In genomic region chr11:108593910-108594434, GRCh38 we compare ENCODE assay signal across 8 cellular contexts. TPM values are rescaled to one million over a fixed set of nuclear protein-coding genes. Genes with fewer than 3 reads are reported as not detected.
A peak's percentile ranks its signal among the peaks of the same experiment; 100 is the strongest.
DNase-seq lines count a peak whose midpoint lies in the region; ATAC-seq and TF ChIP-seq lines count a peak whose summit lies in the region.

No MANE protein-coding gene starts in this region.

- no peak for ATAC-seq in left ventricle myocardium superior
- ATAC-seq in HG03442 (IDR thresholded peaks at IDR 0.05; ENCODE audit: unreplicated experiment) = no peak

- TF ChIP-seq CTCF in left ventricle myocardium inferior (IDR thresholded peaks at IDR 0.05; ENCODE audit: borderline replicate concordance) (no peak), breast epithelium (IDR thresholded peaks at IDR 0.05) (no peak), vagina (IDR thresholded peaks at IDR 0.05) (no peak)

- peaks cover 26% of the 10 kb centered on the region for H3K27me3 ChIP-seq in left ventricle myocardium inferior (ENCODE audit: low read depth)
- H3K27me3 ChIP-seq in breast epithelium = no peaks in the 10 kb centered on the region
- H3K27me3 ChIP-seq in mononuclear cell (ENCODE audit: insufficient read depth, low read length) = peaks cover 16% of the 10 kb centered on the region
- H3K27me3 ChIP-seq in vagina = no peaks in the 10 kb centered on the region

- TF ChIP-seq POLR2A in breast epithelium (IDR thresholded peaks at IDR 0.05) (no peak), vagina (IDR thresholded peaks at IDR 0.05) (no peak)

- intact Hi-C loops in left ventricle myocardium inferior (cut with micrococcal nuclease) (no loop called here), left ventricle myocardium superior (cut with micrococcal nuclease) (no loop called here), breast epithelium (cut with DNase I; ENCODE audit: low total_unique reads) (no loop called here), vagina (cut with DNase I) (no loop called here), posterior vena cava (cut with DNase I) (no loop called here)

- no peak for DNase-seq in left ventricle myocardium inferior
- no peak for DNase-seq in left ventricle myocardium superior
- DNase-seq in breast epithelium (ENCODE audit: low spot score in 2 of 2) = no peak
- DNase-seq in vagina (ENCODE audit: extremely low spot score in 2 of 2) = no peak
- DNase-seq in posterior vena cava (ENCODE audit: low spot score) = no peak
- DNase-seq in AG08396 (ENCODE audit: low spot score) = no peak

- H3K4me3 ChIP-seq in left ventricle myocardium inferior (peak overlapping the region; percentile 76), breast epithelium (peak overlapping the region; percentile 64 to 85 (median 74)), mononuclear cell (ENCODE audit: low read length) (peak overlapping the region; percentile 72), vagina (peak overlapping the region; percentile 56 to 68)

- H3K36me3 ChIP-seq in left ventricle myocardium inferior = no peaks in the 10 kb centered on the region
- no peaks in the 10 kb centered on the region for H3K36me3 ChIP-seq in breast epithelium
- no peaks in the 10 kb centered on the region for H3K36me3 ChIP-seq in vagina

- H3K4me1 ChIP-seq in left ventricle myocardium inferior (peaks cover 13% of the 10 kb centered on the region), breast epithelium (no peaks in the 10 kb centered on the region), mononuclear cell (ENCODE audit: insufficient read depth, low read length) (peaks cover 11% of the 10 kb centered on the region), vagina (peaks cover 8% of the 10 kb centered on the region)

- H3K9me3 ChIP-seq in left ventricle myocardium inferior (replicated peaks) (no peaks in the 10 kb centered on the region), breast epithelium (no peaks in the 10 kb centered on the region), mononuclear cell (ENCODE audit: low read depth, low read length) (no peaks in the 10 kb centered on the region), vagina (no peaks in the 10 kb centered on the region)

- H3K27ac ChIP-seq in left ventricle myocardium inferior (replicated peaks) (no peak overlapping the region), breast epithelium (peak overlapping the region; percentile 93 to 95), vagina (no peak overlapping the region)

RNA-seq across cellular contexts. Expression of gene EXPH5, which starts 0.4 kb away (rescaled TPM):
- 0.88 TPM for total RNA-seq in left ventricle myocardium inferior
- 2.4 TPM for total RNA-seq in left ventricle myocardium superior
- 10 to 100 TPM in 1 of 3 donors, 1 to 10 TPM in 2; 3.2 to 16.8 (median 8.8) TPM for total RNA-seq in breast epithelium
- total RNA-seq in mononuclear cell = 3.8 TPM
- 16.7 TPM for total RNA-seq in vagina
- 1 to 10 TPM in 1 of 2 donors, under 1 TPM in 1; 0.95 to 1.3 TPM for total RNA-seq in posterior vena cava

Comparison
In these comparisons a context has a peak if more than half of its experiments do, and no peak if none do; other contexts are left out.
1. H3K27ac ChIP-seq: peak in breast epithelium (2 of 2); none in left ventricle myocardium inferior (single experiment) and vagina (single experiment).
2. Peak in every context shown above with its lines, with median percentiles within 50 percentile points of each other: H3K4me3 ChIP-seq.